Comparison of ENCODE assay signal across 21 cellular contexts in genomic region chr3:162721736-162722135, GRCh38.
A peak's percentile ranks its signal among the peaks of the same experiment; 100 is the strongest.
DNase-seq lines count a peak whose midpoint lies in the region; ATAC-seq and TF ChIP-seq lines count a peak whose summit lies in the region.
"Had no signal": no experiment of that assay in that cellular context is flagged by ENCODE, and none has a peak within 500 bp of the region (broad histone marks: within the 10 kb centered on the region; RNA-seq: fewer than 3 reads in every experiment).

No MANE protein-coding gene starts in this region.

- H3K4me2 ChIP-seq in hepatocyte (no peak overlapping the region), mesendoderm (ENCODE audit: low read length) (no peak overlapping the region), neural progenitor cell (no peak overlapping the region)

- peaks cover 21% of the 10 kb centered on the region for H3K4me1 Mint-ChIP-seq in neural progenitor cell
- no peaks in the 10 kb centered on the region for H3K4me1 Mint-ChIP-seq in T-helper 17 cell

- H3K36me3 ChIP-seq in NT2/D1 (ENCODE audit: insufficient read depth, insufficient read length, low read length) = no peaks in the 10 kb centered on the region
- H3K36me3 ChIP-seq in hepatocyte (replicated peaks; ENCODE audit: insufficient read depth, low read depth) = no peaks in the 10 kb centered on the region
- no peaks in the 10 kb centered on the region for H3K36me3 ChIP-seq in mesendoderm (ENCODE audit: control insufficient read depth, insufficient read depth, low read length)
- no peaks in the 10 kb centered on the region for H3K36me3 ChIP-seq in neural progenitor cell
- H3K36me3 ChIP-seq: gastrocnemius medialis, stomach, thyroid gland had no signal

- H2BK120ac ChIP-seq in mesendoderm (ENCODE audit: low read depth, low read length) = no peak overlapping the region

- no peaks in the 10 kb centered on the region for H3K9me3 Mint-ChIP-seq in neural progenitor cell

- no peaks in the 10 kb centered on the region for H3K9me3 ChIP-seq in NT2/D1 (ENCODE audit: insufficient read depth, low read length)
- no peaks in the 10 kb centered on the region for H3K9me3 ChIP-seq in hepatocyte (ENCODE audit: low read depth)
- no peaks in the 10 kb centered on the region for H3K9me3 ChIP-seq in neural progenitor cell (ENCODE audit: low read depth)
- no peaks in the 10 kb centered on the region for H3K9me3 ChIP-seq in T-helper 17 cell (ENCODE audit: control insufficient read depth, low read length, poor library complexity, severe bottlenecking)
- H3K9me3 ChIP-seq: gastrocnemius medialis, psoas muscle, stomach, thyroid gland had no signal

- H2AFZ ChIP-seq in hepatocyte (peak overlapping the region; percentile 13), neural progenitor cell (replicated peaks) (no peak overlapping the region)

- no peak overlapping the region for H4K5ac ChIP-seq in mesendoderm (ENCODE audit: low read length)

- H3K9me2 ChIP-seq in hepatocyte (replicated peaks; ENCODE audit: insufficient read depth) = no peaks in the 10 kb centered on the region

- no peak overlapping the region for H3K4ac ChIP-seq in mesendoderm (ENCODE audit: low read depth, low read length)

- DNase-seq in EH (ENCODE audit: low read depth) (peak; percentile 20), NT2/D1 (ENCODE audit: low read depth, low spot score) (peak; percentile 27), hepatocyte (ENCODE audit: low spot score) (no peak), mesendoderm (peak; percentile 79), neural progenitor cell (ENCODE audit: low spot score) (no peak), T-helper 17 cell (no peak), DMS153 treated with DMSO at 0.1 percent for 48 hours (lab: John Stamatoyannopoulos, UW; ENCODE audit: unreplicated experiment) (no peak)
- DNase-seq: 8988T; activated CD8-positive, alpha-beta T cell treated with anti-CD3 and anti-CD28 coated beads, Interleukin-2, amount 10 ng/mL, durations not matched to agents 7 days and 5 days; Calu3; caudate nucleus; gastrocnemius medialis; Kasumi-1; left cardiac atrium; MV-4-11; occipital lobe; psoas muscle; stomach; thyroid gland had no signal

- H3K79me2 ChIP-seq in hepatocyte (no peaks in the 10 kb centered on the region), mesendoderm (ENCODE audit: control insufficient read depth, insufficient read depth, low read length) (no peaks in the 10 kb centered on the region), neural progenitor cell (ENCODE audit: low read depth) (no peaks in the 10 kb centered on the region)

- no peak overlapping the region for H2BK15ac ChIP-seq in mesendoderm (replicated peaks; ENCODE audit: low read depth)

- TF ChIP-seq CTCF in hepatocyte (IDR thresholded peaks at IDR 0.05; ENCODE audit: poor library complexity) = no peak
- TF ChIP-seq CTCF in neural progenitor cell (IDR thresholded peaks at IDR 0.05) = no peak

- H3K27me3 Mint-ChIP-seq in neural progenitor cell (ENCODE audit: insufficient read depth, low read depth) = no peaks in the 10 kb centered on the region
- H3K27me3 Mint-ChIP-seq in T-helper 17 cell = no peaks in the 10 kb centered on the region
- H3K27me3 Mint-ChIP-seq: activated naive CD8-positive, alpha-beta T cell had no signal

- no peak overlapping the region for H3K9ac ChIP-seq in NT2/D1 (ENCODE audit: insufficient read length, low read depth)
- H3K9ac ChIP-seq in mesendoderm (ENCODE audit: low read length) = no peak overlapping the region
- H3K9ac ChIP-seq in neural progenitor cell = no peak overlapping the region

- H3K27me3 ChIP-seq in NT2/D1 (ENCODE audit: insufficient read depth, insufficient read length) (no peaks in the 10 kb centered on the region), hepatocyte (no peaks in the 10 kb centered on the region), mesendoderm (ENCODE audit: insufficient read depth, low read length, poor library complexity) (no peaks in the 10 kb centered on the region), neural progenitor cell (peaks cover 9% of the 10 kb centered on the region)
- H3K27me3 ChIP-seq: gastrocnemius medialis, stomach, thyroid gland had no signal

- no peaks in the 10 kb centered on the region for H3K36me3 Mint-ChIP-seq in neural progenitor cell
- H3K36me3 Mint-ChIP-seq in T-helper 17 cell (ENCODE audit: low read depth) = no peaks in the 10 kb centered on the region
- H3K36me3 Mint-ChIP-seq: activated naive CD8-positive, alpha-beta T cell had no signal

- ATAC-seq in GM19023 (IDR thresholded peaks at IDR 0.05; ENCODE audit: unreplicated experiment) = no peak
- ATAC-seq in T-helper 17 cell = no peak
- ATAC-seq: activated CD8-positive, alpha-beta T cell treated with anti-CD3 and anti-CD28 coated beads, Interleukin-2, amount 10 ng/mL, durations not matched to agents 7 days and 5 days; gastrocnemius medialis; left cardiac atrium; psoas muscle had no signal

- H4K8ac ChIP-seq in mesendoderm (ENCODE audit: low read depth, low read length) = peak overlapping the region; percentile 56

- H3K4me3 ChIP-seq in NT2/D1 (ENCODE audit: insufficient read length, low read depth) = no peak overlapping the region
- no peak overlapping the region for H3K4me3 ChIP-seq in hepatocyte
- no peak overlapping the region for H3K4me3 ChIP-seq in mesendoderm (ENCODE audit: low read length)
- no peak overlapping the region for H3K4me3 ChIP-seq in neural progenitor cell
- H3K4me3 ChIP-seq: gastrocnemius medialis, psoas muscle, stomach, thyroid gland had no signal

- H3K4me3 Mint-ChIP-seq in neural progenitor cell (no peak overlapping the region), T-helper 17 cell (no peak overlapping the region)
- H3K4me3 Mint-ChIP-seq: activated CD8-positive, alpha-beta T cell treated with anti-CD3 and anti-CD28 coated beads, Interleukin-2, amount 10 ng/mL, durations not matched to agents 7 days and 5 days; activated naive CD8-positive, alpha-beta T cell had no signal

- peak overlapping the region; percentile 54 for H2BK5ac ChIP-seq in mesendoderm (ENCODE audit: low read length)

- no peaks in the 10 kb centered on the region for H3F3A ChIP-seq in neural progenitor cell (ENCODE audit: low read depth)

- H4K20me1 ChIP-seq in hepatocyte (ENCODE audit: insufficient read depth, poor library complexity, severe bottlenecking) = no peaks in the 10 kb centered on the region
- H4K20me1 ChIP-seq in neural progenitor cell (ENCODE audit: low read depth) = no peaks in the 10 kb centered on the region

- H3K18ac ChIP-seq in mesendoderm (ENCODE audit: low read length) = no peak overlapping the region

- H3K4me1 ChIP-seq in NT2/D1 (ENCODE audit: insufficient read depth, insufficient read length) (no peaks in the 10 kb centered on the region), hepatocyte (ENCODE audit: insufficient read depth) (no peaks in the 10 kb centered on the region), mesendoderm (ENCODE audit: control insufficient read depth, low read depth, low read length) (no peaks in the 10 kb centered on the region), neural progenitor cell (peaks cover 7% of the 10 kb centered on the region)
- H3K4me1 ChIP-seq: gastrocnemius medialis, psoas muscle, stomach, thyroid gland had no signal

- no peak overlapping the region for H2AK5ac ChIP-seq in mesendoderm (ENCODE audit: low read length)

- H3K23ac ChIP-seq in mesendoderm (ENCODE audit: low read length) = no peak overlapping the region

- peak overlapping the region; percentile 72 for H3K56ac ChIP-seq in mesendoderm (ENCODE audit: low read length)

- H3K27ac ChIP-seq in hepatocyte = no peak overlapping the region
- peak overlapping the region; percentile 49 for H3K27ac ChIP-seq in mesendoderm (ENCODE audit: low read depth, low read length)
- H3K27ac ChIP-seq in neural progenitor cell = no peak overlapping the region
- H3K27ac ChIP-seq: gastrocnemius medialis, psoas muscle, stomach, thyroid gland had no signal

- 48% methylated on average over 1 of the region's 1 CpG for WGBS in hepatocyte (ENCODE audit: low lambda C conversion rate, missing lambda C conversion rate)
- WGBS in mesendoderm (ENCODE audit: extremely low coverage, insufficient coverage, low lambda C conversion rate) = no CpG with 5 or more reads among the region's 1 CpG

- H3K27ac Mint-ChIP-seq in neural progenitor cell = no peak overlapping the region
- no peak overlapping the region for H3K27ac Mint-ChIP-seq in T-helper 17 cell
- H3K27ac Mint-ChIP-seq: activated CD8-positive, alpha-beta T cell treated with anti-CD3 and anti-CD28 coated beads, Interleukin-2, amount 10 ng/mL, durations not matched to agents 7 days and 5 days; activated naive CD8-positive, alpha-beta T cell had no signal

- H3K79me1 ChIP-seq in mesendoderm (ENCODE audit: low read length) = no peaks in the 10 kb centered on the region

Comparison
In these comparisons a context has a peak if more than half of its experiments do, and no peak if none do; other contexts are left out.
1. DNase-seq: peak in EH (single experiment), NT2/D1 (single experiment) and mesendoderm (single experiment); none in hepatocyte (single experiment), neural progenitor cell (single experiment), T-helper 17 cell (0 of 3) and DMS153 treated with DMSO at 0.1 percent for 48 hours (single experiment).